ENCODE assay signal across 9 cellular contexts in the genomic region with DNA sequence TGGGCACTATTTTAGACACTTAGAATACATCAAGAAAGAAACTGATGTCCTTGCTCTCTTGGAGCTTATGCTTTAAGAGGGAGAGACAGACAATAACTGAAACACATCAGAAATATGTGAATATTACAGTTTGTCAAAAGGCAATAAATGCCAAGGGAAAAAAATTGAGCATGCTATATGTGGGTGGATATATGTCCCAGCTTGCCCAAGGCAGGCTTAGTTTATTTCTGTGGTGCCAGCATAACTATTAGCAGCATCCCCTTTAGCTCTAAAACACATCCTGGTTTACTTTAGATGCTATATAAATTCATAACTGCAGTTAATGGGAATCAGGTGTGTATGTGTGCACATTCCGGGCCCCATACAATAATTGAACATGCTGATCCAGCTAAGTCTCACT.
"Had no signal": no experiment of that assay in that cellular context is flagged by ENCODE, and none has a peak within 500 bp of the region (broad histone marks: within the 10 kb centered on the region; RNA-seq: fewer than 3 reads in every experiment).

No MANE protein-coding gene starts in this region.

- H3K36me3 ChIP-seq: HAP-1 had no signal

- H3K4me3 ChIP-seq: GM23248, HAP-1 had no signal

- DNase-seq: GM23248, GOT3, H7, HFFc6 had no signal

- H2AFZ ChIP-seq: GM23248 had no signal

- H3K9me3 ChIP-seq: HAP-1 had no signal

- H3K27me3 Mint-ChIP-seq: IgD-negative memory B cell had no signal

- H3K36me3 Mint-ChIP-seq: IgD-negative memory B cell had no signal

- H3K9me3 Mint-ChIP-seq: HFFc6 had no signal

- H3K27ac Mint-ChIP-seq: HFFc6, IgD-negative memory B cell had no signal

- FAIRE-seq: HepG2 had no signal

- H3K4me1 Mint-ChIP-seq: IgD-negative memory B cell had no signal

- H3K27ac ChIP-seq: GM23248, HL-60 had no signal

- ATAC-seq: HCT116, HepG2 had no signal

- H3K4me1 ChIP-seq: HAP-1 had no signal

- H3K9ac ChIP-seq: GM23248 had no signal

- H3K4me3 Mint-ChIP-seq: HFFc6, IgD-negative memory B cell had no signal
